ENCODE assay signal across 1 cellular context in genomic region chr1:31699341-31699891, GRCh38.
TF ChIP-seq lines count a peak whose summit lies in the region.

No MANE protein-coding gene starts in this region.

TF ChIP-seq in GM12878, 131 proteins besides CTCF, POLR2A, EP300 and RAD21 (continued from another document):
- TF ChIP-seq, protein P1, sequence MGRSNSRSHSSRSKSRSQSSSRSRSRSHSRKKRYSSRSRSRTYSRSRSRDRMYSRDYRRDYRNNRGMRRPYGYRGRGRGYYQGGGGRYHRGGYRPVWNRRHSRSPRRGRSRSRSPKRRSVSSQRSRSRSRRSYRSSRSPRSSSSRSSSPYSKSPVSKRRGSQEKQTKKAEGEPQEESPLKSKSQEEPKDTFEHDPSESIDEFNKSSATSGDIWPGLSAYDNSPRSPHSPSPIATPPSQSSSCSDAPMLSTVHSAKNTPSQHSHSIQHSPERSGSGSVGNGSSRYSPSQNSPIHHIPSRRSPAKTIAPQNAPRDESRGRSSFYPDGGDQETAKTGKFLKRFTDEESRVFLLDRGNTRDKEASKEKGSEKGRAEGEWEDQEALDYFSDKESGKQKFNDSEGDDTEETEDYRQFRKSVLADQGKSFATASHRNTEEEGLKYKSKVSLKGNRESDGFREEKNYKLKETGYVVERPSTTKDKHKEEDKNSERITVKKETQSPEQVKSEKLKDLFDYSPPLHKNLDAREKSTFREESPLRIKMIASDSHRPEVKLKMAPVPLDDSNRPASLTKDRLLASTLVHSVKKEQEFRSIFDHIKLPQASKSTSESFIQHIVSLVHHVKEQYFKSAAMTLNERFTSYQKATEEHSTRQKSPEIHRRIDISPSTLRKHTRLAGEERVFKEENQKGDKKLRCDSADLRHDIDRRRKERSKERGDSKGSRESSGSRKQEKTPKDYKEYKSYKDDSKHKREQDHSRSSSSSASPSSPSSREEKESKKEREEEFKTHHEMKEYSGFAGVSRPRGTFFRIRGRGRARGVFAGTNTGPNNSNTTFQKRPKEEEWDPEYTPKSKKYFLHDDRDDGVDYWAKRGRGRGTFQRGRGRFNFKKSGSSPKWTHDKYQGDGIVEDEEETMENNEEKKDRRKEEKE (IDR thresholded peaks at IDR 0.05), result no peak
- TF ChIP-seq USF1 (IDR thresholded peaks at IDR 0.05; ENCODE audit: borderline replicate concordance, extremely low read length, insufficient read depth, low read depth, low read length) (no peak), CHD1 (IDR thresholded peaks at IDR 0.05; ENCODE audit: low read depth, low read length) (no peak), FOXM1 (IDR thresholded peaks at IDR 0.05; ENCODE audit: low read depth, low read length) (no peak), YY1 (IDR thresholded peaks at IDR 0.05; ENCODE audit: low read depth, low read length) (0 out of 2 replicates have a peak, but pooled peaks have one; percentile 7), BACH1 (IDR thresholded peaks at IDR 0.05; ENCODE audit: borderline replicate concordance) (no peak), ZNF24 (IDR thresholded peaks at IDR 0.05) (no peak)
